ENCODE assay signal across 1 cellular context in the genomic region with DNA sequence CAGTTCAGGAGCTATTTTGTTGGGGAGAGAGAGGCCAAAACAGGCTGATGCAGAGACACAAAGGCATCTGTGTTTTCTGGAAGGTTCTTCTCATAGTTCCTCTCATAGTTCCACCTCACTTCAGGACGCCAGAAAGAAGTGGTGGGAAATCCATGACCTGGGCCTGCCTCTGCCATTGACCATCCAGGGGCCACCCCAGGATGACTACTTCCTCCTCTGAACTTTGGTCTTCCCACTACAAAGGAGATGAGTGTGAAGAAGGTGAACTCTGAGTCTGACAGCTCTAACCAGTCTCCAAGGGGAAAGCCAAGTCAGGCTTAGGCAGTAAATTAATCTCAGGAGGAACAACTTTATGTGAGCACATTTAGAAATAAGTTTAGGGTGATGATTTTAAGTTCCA.
TF ChIP-seq lines count a peak whose summit lies in the region.

No MANE protein-coding gene starts in this region.

TF ChIP-seq in HepG2, 621 proteins besides CTCF, POLR2A, EP300 and RAD21 (continued from another document):
- TF ChIP-seq KIAA2018 (CRISPR knock-in tag; IDR thresholded peaks at IDR 0.05; ENCODE audit: borderline replicate concordance) (no peak), KDM3A (CRISPR knock-in tag; IDR thresholded peaks at IDR 0.05; ENCODE audit: low read depth) (no peak), ZNF83 (CRISPR knock-in tag; IDR thresholded peaks at IDR 0.05; ENCODE audit: borderline replicate concordance) (no peak), ADNP (CRISPR knock-in tag; IDR thresholded peaks at IDR 0.05) (no peak), ZNF569 (CRISPR knock-in tag; IDR thresholded peaks at IDR 0.05; ENCODE audit: borderline replicate concordance) (no peak), NR1H2 (CRISPR knock-in tag; IDR thresholded peaks at IDR 0.05; ENCODE audit: borderline replicate concordance, low read depth) (no peak), PHF20 (CRISPR knock-in tag; IDR thresholded peaks at IDR 0.05) (no peak), EED (CRISPR knock-in tag; IDR thresholded peaks at IDR 0.05) (no peak), JUND (CRISPR knock-in tag; IDR thresholded peaks at IDR 0.05) (no peak), CHD4 (IDR thresholded peaks at IDR 0.05; ENCODE audit: borderline replicate concordance, low read length) (no peak), GABPB1 (CRISPR knock-in tag; IDR thresholded peaks at IDR 0.05) (peak; percentile 42; the same call in 1 of the 2 replicates), RBM39 (IDR thresholded peaks at IDR 0.05; ENCODE audit: low read depth, low read length, poor library complexity, severe bottlenecking) (no peak), THRA (CRISPR knock-in tag; IDR thresholded peaks at IDR 0.05; ENCODE audit: borderline replicate concordance) (peak; percentile 39; the same call in 1 of the 2 replicates), ZNF431 (CRISPR knock-in tag; IDR thresholded peaks at IDR 0.05; ENCODE audit: borderline replicate concordance, low read depth) (no peak), REXO4 (CRISPR knock-in tag; IDR thresholded peaks at IDR 0.05; ENCODE audit: borderline replicate concordance) (no peak), ZNF816 (CRISPR knock-in tag; IDR thresholded peaks at IDR 0.05; ENCODE audit: borderline replicate concordance) (no peak), ZNF235 (CRISPR knock-in tag; IDR thresholded peaks at IDR 0.05; ENCODE audit: borderline replicate concordance) (no peak), NKX3-1 (CRISPR knock-in tag; IDR thresholded peaks at IDR 0.05) (no peak), ZNF781 (CRISPR knock-in tag; IDR thresholded peaks at IDR 0.05; ENCODE audit: borderline replicate concordance, not compliant biosample characterization) (no peak), HOXA5 (CRISPR knock-in tag; IDR thresholded peaks at IDR 0.05) (no peak), SP4 (CRISPR knock-in tag; IDR thresholded peaks at IDR 0.05) (no peak), PAX8 (CRISPR knock-in tag; IDR thresholded peaks at IDR 0.05; ENCODE audit: borderline replicate concordance) (no peak), HOXA7 (CRISPR knock-in tag; IDR thresholded peaks at IDR 0.05) (no peak), NR2C2 (CRISPR knock-in tag; IDR thresholded peaks at IDR 0.05; ENCODE audit: borderline replicate concordance) (no peak), ZNF564 (CRISPR knock-in tag; IDR thresholded peaks at IDR 0.05) (no peak), MIXL1 (CRISPR knock-in tag; IDR thresholded peaks at IDR 0.05) (no peak), ARNT2 (CRISPR knock-in tag; IDR thresholded peaks at IDR 0.05; ENCODE audit: low read depth) (no peak), ZNF570 (CRISPR knock-in tag; IDR thresholded peaks at IDR 0.05; ENCODE audit: borderline replicate concordance) (no peak), HOXA3 (CRISPR knock-in tag; IDR thresholded peaks at IDR 0.05) (no peak), POLR2AphosphoS5 (IDR thresholded peaks at IDR 0.05; ENCODE audit: low read depth, low read length) (no peak), ZNF652 (CRISPR knock-in tag; IDR thresholded peaks at IDR 0.05; ENCODE audit: borderline replicate concordance, low read depth) (no peak), ZNF124 (CRISPR knock-in tag; IDR thresholded peaks at IDR 0.05) (no peak), ZSCAN20 (CRISPR knock-in tag; IDR thresholded peaks at IDR 0.05; ENCODE audit: borderline replicate concordance) (no peak)
- TF ChIP-seq, protein P1, sequence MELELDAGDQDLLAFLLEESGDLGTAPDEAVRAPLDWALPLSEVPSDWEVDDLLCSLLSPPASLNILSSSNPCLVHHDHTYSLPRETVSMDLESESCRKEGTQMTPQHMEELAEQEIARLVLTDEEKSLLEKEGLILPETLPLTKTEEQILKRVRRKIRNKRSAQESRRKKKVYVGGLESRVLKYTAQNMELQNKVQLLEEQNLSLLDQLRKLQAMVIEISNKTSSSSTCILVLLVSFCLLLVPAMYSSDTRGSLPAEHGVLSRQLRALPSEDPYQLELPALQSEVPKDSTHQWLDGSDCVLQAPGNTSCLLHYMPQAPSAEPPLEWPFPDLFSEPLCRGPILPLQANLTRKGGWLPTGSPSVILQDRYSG (CRISPR knock-in tag; IDR thresholded peaks at IDR 0.05) = no peak
- TF ChIP-seq, protein P2, sequence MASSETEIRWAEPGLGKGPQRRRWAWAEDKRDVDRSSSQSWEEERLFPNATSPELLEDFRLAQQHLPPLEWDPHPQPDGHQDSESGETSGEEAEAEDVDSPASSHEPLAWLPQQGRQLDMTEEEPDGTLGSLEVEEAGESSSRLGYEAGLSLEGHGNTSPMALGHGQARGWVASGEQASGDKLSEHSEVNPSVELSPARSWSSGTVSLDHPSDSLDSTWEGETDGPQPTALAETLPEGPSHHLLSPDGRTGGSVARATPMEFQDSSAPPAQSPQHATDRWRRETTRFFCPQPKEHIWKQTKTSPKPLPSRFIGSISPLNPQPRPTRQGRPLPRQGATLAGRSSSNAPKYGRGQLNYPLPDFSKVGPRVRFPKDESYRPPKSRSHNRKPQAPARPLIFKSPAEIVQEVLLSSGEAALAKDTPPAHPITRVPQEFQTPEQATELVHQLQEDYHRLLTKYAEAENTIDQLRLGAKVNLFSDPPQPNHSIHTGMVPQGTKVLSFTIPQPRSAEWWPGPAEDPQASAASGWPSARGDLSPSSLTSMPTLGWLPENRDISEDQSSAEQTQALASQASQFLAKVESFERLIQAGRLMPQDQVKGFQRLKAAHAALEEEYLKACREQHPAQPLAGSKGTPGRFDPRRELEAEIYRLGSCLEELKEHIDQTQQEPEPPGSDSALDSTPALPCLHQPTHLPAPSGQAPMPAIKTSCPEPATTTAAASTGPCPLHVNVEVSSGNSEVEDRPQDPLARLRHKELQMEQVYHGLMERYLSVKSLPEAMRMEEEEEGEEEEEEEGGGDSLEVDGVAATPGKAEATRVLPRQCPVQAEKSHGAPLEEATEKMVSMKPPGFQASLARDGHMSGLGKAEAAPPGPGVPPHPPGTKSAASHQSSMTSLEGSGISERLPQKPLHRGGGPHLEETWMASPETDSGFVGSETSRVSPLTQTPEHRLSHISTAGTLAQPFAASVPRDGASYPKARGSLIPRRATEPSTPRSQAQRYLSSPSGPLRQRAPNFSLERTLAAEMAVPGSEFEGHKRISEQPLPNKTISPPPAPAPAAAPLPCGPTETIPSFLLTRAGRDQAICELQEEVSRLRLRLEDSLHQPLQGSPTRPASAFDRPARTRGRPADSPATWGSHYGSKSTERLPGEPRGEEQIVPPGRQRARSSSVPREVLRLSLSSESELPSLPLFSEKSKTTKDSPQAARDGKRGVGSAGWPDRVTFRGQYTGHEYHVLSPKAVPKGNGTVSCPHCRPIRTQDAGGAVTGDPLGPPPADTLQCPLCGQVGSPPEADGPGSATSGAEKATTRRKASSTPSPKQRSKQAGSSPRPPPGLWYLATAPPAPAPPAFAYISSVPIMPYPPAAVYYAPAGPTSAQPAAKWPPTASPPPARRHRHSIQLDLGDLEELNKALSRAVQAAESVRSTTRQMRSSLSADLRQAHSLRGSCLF (CRISPR knock-in tag; IDR thresholded peaks at IDR 0.05; ENCODE audit: borderline replicate concordance) = no peak
- TF ChIP-seq, protein P3, sequence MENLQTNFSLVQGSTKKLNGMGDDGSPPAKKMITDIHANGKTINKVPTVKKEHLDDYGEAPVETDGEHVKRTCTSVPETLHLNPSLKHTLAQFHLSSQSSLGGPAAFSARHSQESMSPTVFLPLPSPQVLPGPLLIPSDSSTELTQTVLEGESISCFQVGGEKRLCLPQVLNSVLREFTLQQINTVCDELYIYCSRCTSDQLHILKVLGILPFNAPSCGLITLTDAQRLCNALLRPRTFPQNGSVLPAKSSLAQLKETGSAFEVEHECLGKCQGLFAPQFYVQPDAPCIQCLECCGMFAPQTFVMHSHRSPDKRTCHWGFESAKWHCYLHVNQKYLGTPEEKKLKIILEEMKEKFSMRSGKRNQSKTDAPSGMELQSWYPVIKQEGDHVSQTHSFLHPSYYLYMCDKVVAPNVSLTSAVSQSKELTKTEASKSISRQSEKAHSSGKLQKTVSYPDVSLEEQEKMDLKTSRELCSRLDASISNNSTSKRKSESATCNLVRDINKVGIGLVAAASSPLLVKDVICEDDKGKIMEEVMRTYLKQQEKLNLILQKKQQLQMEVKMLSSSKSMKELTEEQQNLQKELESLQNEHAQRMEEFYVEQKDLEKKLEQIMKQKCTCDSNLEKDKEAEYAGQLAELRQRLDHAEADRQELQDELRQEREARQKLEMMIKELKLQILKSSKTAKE (CRISPR knock-in tag; IDR thresholded peaks at IDR 0.05; ENCODE audit: borderline replicate concordance) = no peak
